ENCODE assay signal across 17 cellular contexts in the genomic region with DNA sequence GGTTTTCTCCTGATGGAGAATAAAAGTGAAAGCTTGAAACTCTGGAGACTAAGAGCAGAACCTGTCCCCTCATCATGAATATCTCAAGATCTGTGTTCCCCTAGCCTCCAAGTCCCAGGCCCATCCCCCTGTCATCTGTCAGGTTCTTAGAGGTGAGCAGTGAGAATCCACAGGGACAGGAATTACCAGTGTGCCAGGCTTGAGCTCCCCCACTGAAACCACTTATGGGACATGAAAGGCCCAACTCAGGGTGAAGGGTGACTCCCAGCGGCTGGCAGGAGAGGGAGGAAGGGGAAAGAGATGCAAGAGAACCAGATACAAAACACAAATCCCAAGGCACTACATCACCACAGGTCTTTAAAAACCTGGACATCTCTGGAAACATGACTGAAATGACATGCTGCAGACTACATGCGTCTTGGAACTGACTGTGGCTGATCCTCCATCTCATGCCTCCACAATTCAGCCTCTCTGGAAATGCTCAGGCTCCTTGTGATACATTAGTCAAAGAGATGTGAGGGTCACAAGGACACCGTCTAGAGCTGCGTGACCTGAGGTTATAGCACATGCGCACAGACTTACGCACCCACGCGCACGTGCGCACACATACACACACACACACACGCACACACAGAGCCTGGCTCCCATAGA. TPM values are rescaled to one million over a fixed set of nuclear protein-coding genes. Genes with fewer than 3 reads are reported as not detected.
DNase-seq lines count a peak whose midpoint lies in the region; ATAC-seq lines count a peak whose summit lies in the region.
"Had no signal": no experiment of that assay in that cellular context is flagged by ENCODE, and none has a peak within 500 bp of the region (broad histone marks: within the 10 kb centered on the region; RNA-seq: fewer than 3 reads in every experiment).

No MANE protein-coding gene starts in this region.

- no peaks in the 10 kb centered on the region for H3K9me3 Mint-ChIP-seq in T-cell
- H3K9me3 Mint-ChIP-seq: stimulated activated naive CD8-positive, alpha-beta T cell treated with anti-CD3 and anti-CD28 coated beads, Interleukin-15, Interleukin-2, amounts not matched to agents 100 ng/mL and 50 ng/mL, for 24 hours; T-helper 2 cell treated with Interferon-gamma antibody and Interleukin-4, amounts not matched to agents 5 μg/mL and 100 μg/mL, for 36 hours had no signal

- H3K4me2 ChIP-seq in BLaER1 treated with 17β-estradiol and CSF1 and Interleukin-3, amounts not matched to agents 10 nM and 100 nM = peak overlapping the region; percentile 58 to 75 (median 70); a peak in 21 of 22 replicates

- H3K27me3 Mint-ChIP-seq in T-cell = no peaks in the 10 kb centered on the region
- H3K27me3 Mint-ChIP-seq: stimulated activated naive CD8-positive, alpha-beta T cell treated with anti-CD3 and anti-CD28 coated beads, Interleukin-15, Interleukin-2, amounts not matched to agents 100 ng/mL and 50 ng/mL, for 24 hours had no signal

- peaks cover 16 to 25% (median 20%) of the 10 kb centered on the region in 10 experiments for H3K4me1 ChIP-seq in BLaER1 treated with 17β-estradiol and CSF1 and Interleukin-3, amounts not matched to agents 10 nM and 100 nM

- H3K36me3 ChIP-seq in BLaER1 treated with 17β-estradiol and CSF1 and Interleukin-3, amounts not matched to agents 10 nM and 100 nM = no peaks in the 10 kb centered on the region
- H3K36me3 ChIP-seq: neutrophil had no signal

- H4K20me1 ChIP-seq in BLaER1 treated with 17β-estradiol and CSF1 and Interleukin-3, amounts not matched to agents 10 nM and 100 nM = no peaks in the 10 kb centered on the region

- peak overlapping the region; percentile 6 to 17 for H3K27ac Mint-ChIP-seq in T-cell

- DNase-seq in T-cell = no peak
- no peak for DNase-seq in Ammon's horn (ENCODE audit: low spot score)
- DNase-seq in stimulated activated CD4-positive, alpha-beta T cell treated with anti-CD3 and anti-CD28 coated beads, Interleukin-4, amount 100 ng/mL, for 1 hour = no peak
- no peak for DNase-seq in stimulated activated CD4-positive, alpha-beta T cell treated with anti-CD3 and anti-CD28 coated beads, Interleukin-4, amount 100 ng/mL, for 4 hours
- DNase-seq in NCI-H1105 treated with DMSO at 0.1 percent for 48 hours (lab: John Stamatoyannopoulos, UW) = no peak
- DNase-seq: activated CD4-positive, alpha-beta T cell treated with anti-CD3 and anti-CD28 coated beads, Interleukin-2, amount 50 U/mL, for 1 hour; amygdala; glutamatergic neuron; IMR-90; mesendoderm had no signal

- ATAC-seq in GM21423 (IDR thresholded peaks at IDR 0.05; ENCODE audit: unreplicated experiment) (peak; percentile 10), HG03108 (IDR thresholded peaks at IDR 0.05; ENCODE audit: unreplicated experiment) (peak; percentile 6), T-cell (replicated peaks in 1 of 4) (peak in 1 of 4 experiments; percentile 17)

- POLR2A ChIA-PET in T-cell (lab: Charles Lee) = interaction anchor here (0.8 to 1.0 kb wide), 2 partner anchors 9 kb away, joined by 3 read pairs; no protein-coding TSS in a partner anchor

- CTCF ChIA-PET in T-cell (lab: Charles Lee) = interaction anchor here (0.5 to 1.0 kb wide), 2 partner anchors 103 to 196 kb away, joined by 3 to 7 read pairs; no protein-coding TSS in a partner anchor

- no peaks in the 10 kb centered on the region for H3K27me3 ChIP-seq in BLaER1 treated with 17β-estradiol and CSF1 and Interleukin-3, amounts not matched to agents 10 nM and 100 nM
- H3K27me3 ChIP-seq: neutrophil had no signal

- H3K9ac ChIP-seq in BLaER1 treated with 17β-estradiol and CSF1 and Interleukin-3, amounts not matched to agents 10 nM and 100 nM = no peak overlapping the region

- H3K4me3 ChIP-seq in BLaER1 treated with 17β-estradiol and CSF1 and Interleukin-3, amounts not matched to agents 10 nM and 100 nM = no peak overlapping the region

- H3K9me3 ChIP-seq in BLaER1 treated with 17β-estradiol and CSF1 and Interleukin-3, amounts not matched to agents 10 nM and 100 nM (replicated peaks in 1 of 11) = no peaks in the 10 kb centered on the region
- H3K9me3 ChIP-seq: neutrophil had no signal

- no peak overlapping the region for H3K4me3 Mint-ChIP-seq in T-cell
- H3K4me3 Mint-ChIP-seq: stimulated activated naive CD8-positive, alpha-beta T cell treated with anti-CD3 and anti-CD28 coated beads, Interleukin-15, Interleukin-2, amounts not matched to agents 100 ng/mL and 50 ng/mL, for 24 hours; T-helper 2 cell treated with Interferon-gamma antibody and Interleukin-4, amounts not matched to agents 5 μg/mL and 100 μg/mL, for 36 hours had no signal

- H3K36me3 Mint-ChIP-seq in T-cell = no peaks in the 10 kb centered on the region

- H3K4me1 Mint-ChIP-seq in T-cell = peaks cover 2 to 11% (median 6%) of the 10 kb centered on the region in 3 donors

- H3K27ac ChIP-seq in BLaER1 treated with 17β-estradiol and CSF1 and Interleukin-3, amounts not matched to agents 10 nM and 100 nM = peak overlapping the region in 2 of 11 experiments; percentile 85 to 86; a peak in 3 of 22 replicates
- H3K27ac ChIP-seq: neutrophil had no signal

RNA-seq across cellular contexts. Expression of gene LY9, which starts 6.8 kb away (rescaled TPM):
- total RNA-seq in T-cell = 100 to 1,000 TPM in 3 of 5 donors, 10 to 100 TPM in 2; 95.4 to 127 (median 101) TPM
- total RNA-seq: epithelial cell of proximal tubule, IMR-90 had no signal

RNA-seq across cellular contexts. Expression of gene SLAMF7, which starts 50.1 kb away (rescaled TPM):
- 10 to 100 TPM in 4 of 5 donors, 1 to 10 TPM in 1; 9.5 to 32.0 (median 25.5) TPM for total RNA-seq in T-cell
- total RNA-seq: IMR-90 had no signal
